9 cellular contexts compared by ENCODE assay signal in genomic region chr12:121005346-121005815, GRCh38. TPM values are rescaled to one million over a fixed set of nuclear protein-coding genes. Genes with fewer than 3 reads are reported as not detected.
DNase-seq lines count a peak whose midpoint lies in the region; ATAC-seq, FAIRE-seq and TF ChIP-seq lines count a peak whose summit lies in the region.
"Had no signal": no experiment of that assay in that cellular context is flagged by ENCODE, and none has a peak within 500 bp of the region (broad histone marks: within the 10 kb centered on the region; RNA-seq: fewer than 3 reads in every experiment).

No MANE protein-coding gene starts in this region.

- peak overlapping the region; percentile 25 for H3K27ac Mint-ChIP-seq in activated T-helper 2 cell treated with anti-CD3 and anti-CD28 coated beads, Interferon-gamma antibody, Interleukin-2, Interleukin-4, amounts not matched to agents 10 μg/mL and 5 μg/mL and 100 μg/mL, durations not matched to agents 14 hours and 24 hours and 36 hours

- TF ChIP-seq CTCF in AG04450 (IDR thresholded peaks at IDR 0.05; ENCODE audit: low read depth, low read length) = peak; percentile 70
- TF ChIP-seq CTCF in hepatocyte (IDR thresholded peaks at IDR 0.05; ENCODE audit: poor library complexity) = peak; percentile 54
- peak in 2 of 4 experiments; percentile 8 to 30 for TF ChIP-seq CTCF in sigmoid colon (IDR thresholded peaks at IDR 0.05)

- no peak for ATAC-seq in HG02763 (IDR thresholded peaks at IDR 0.05; ENCODE audit: unreplicated experiment)

- H3K4me2 ChIP-seq in hepatocyte = no peak overlapping the region

- H3K27me3 ChIP-seq in AG04450 (ENCODE audit: control insufficient read depth, insufficient read depth, low read length) = no peaks in the 10 kb centered on the region
- H3K27me3 ChIP-seq in hepatocyte = no peaks in the 10 kb centered on the region
- no peaks in the 10 kb centered on the region for H3K27me3 ChIP-seq in sigmoid colon

- H2AFZ ChIP-seq in hepatocyte = no peak overlapping the region

- peak; percentile 61 for FAIRE-seq in GM12892 (lab: Jason Lieb, UNC)

- no peak overlapping the region for H3K4me3 Mint-ChIP-seq in activated T-helper 2 cell treated with anti-CD3 and anti-CD28 coated beads, Interferon-gamma antibody, Interleukin-2, Interleukin-4, amounts not matched to agents 10 μg/mL and 5 μg/mL and 100 μg/mL, durations not matched to agents 14 hours and 24 hours and 36 hours (ENCODE audit: low read depth)

- TF ChIP-seq POLR2A in GM12892 (IDR thresholded peaks at IDR 0.05; ENCODE audit: low read depth, low read length) (no peak), sigmoid colon (IDR thresholded peaks at IDR 0.05) (no peak)

- H4K20me1 ChIP-seq in hepatocyte (ENCODE audit: insufficient read depth, poor library complexity, severe bottlenecking) = no peaks in the 10 kb centered on the region

- H3K9me3 ChIP-seq in AG04450 (ENCODE audit: control insufficient read depth, insufficient read depth, low read length) (no peaks in the 10 kb centered on the region), hepatocyte (ENCODE audit: low read depth) (no peaks in the 10 kb centered on the region), sigmoid colon (no peaks in the 10 kb centered on the region)

- H3K36me3 Mint-ChIP-seq in activated T-helper 2 cell treated with anti-CD3 and anti-CD28 coated beads, Interferon-gamma antibody, Interleukin-2, Interleukin-4, amounts not matched to agents 10 μg/mL and 5 μg/mL and 100 μg/mL, durations not matched to agents 14 hours and 24 hours and 36 hours (ENCODE audit: low read depth) = peaks cover 51% of the 10 kb centered on the region

- no peak overlapping the region for H3K4me3 ChIP-seq in AG04450 (ENCODE audit: low read depth, low read length)
- H3K4me3 ChIP-seq in hepatocyte = no peak overlapping the region
- H3K4me3 ChIP-seq in sigmoid colon = no peak overlapping the region

- H3K9me3 Mint-ChIP-seq in activated T-helper 2 cell treated with anti-CD3 and anti-CD28 coated beads, Interferon-gamma antibody, Interleukin-2, Interleukin-4, amounts not matched to agents 10 μg/mL and 5 μg/mL and 100 μg/mL, durations not matched to agents 14 hours and 24 hours and 36 hours = no peaks in the 10 kb centered on the region

- POLR2A ChIA-PET in AG04450 (lab: Yijun Ruan, JAX) = interaction anchor here (0.6 to 0.7 kb wide), 2 partner anchors 11 to 32 kb away, joined by 4 to 5 read pairs; no protein-coding TSS in a partner anchor

- CTCF ChIA-PET in AG04450 (lab: Charles Lee) = interaction anchor here (0.6 to 2.5 kb wide), 14 partner anchors 8 to 423 kb away, joined by 3 to 13 read pairs (median 4); partner anchors contain the start of gene C12orf43

- H3K9me2 ChIP-seq in hepatocyte (replicated peaks; ENCODE audit: insufficient read depth) = no peaks in the 10 kb centered on the region

- H3K27ac ChIP-seq in AG04450 (ENCODE audit: low read depth, low read length) = no peak overlapping the region
- H3K27ac ChIP-seq in hepatocyte = no peak overlapping the region
- H3K27ac ChIP-seq in sigmoid colon = no peak overlapping the region

- DNase-seq in AG04450 (ENCODE audit: low read depth, low spot score) (no peak), GM12892 (ENCODE audit: insufficient read length) (no peak), NOMO-1 treated with dmso at 0.1 percent for 144 hours (lab: John Stamatoyannopoulos, UW; ENCODE audit: unreplicated experiment) (peak; percentile 9), hepatocyte (ENCODE audit: low spot score) (peak; percentile 65), sigmoid colon (no peak)
- peak; percentile 41 for DNase-seq in activated T-helper 2 cell treated with anti-CD3 and anti-CD28 coated beads, Interferon-gamma antibody, Interleukin-2, Interleukin-4, amounts not matched to agents 10 μg/mL and 5 μg/mL and 100 μg/mL, durations not matched to agents 14 hours and 24 hours and 36 hours (ENCODE audit: low spot score)
- DNase-seq in stimulated activated CD4-positive, alpha-beta T cell treated with anti-CD3 and anti-CD28 coated beads, TNF-alpha, amount 100 ng/mL, for 24 hours (ENCODE audit: low read depth in 3 of 3) = peak; percentile 9 to 45 (median 28)

- H3K79me2 ChIP-seq in hepatocyte = no peaks in the 10 kb centered on the region

- H3K27me3 Mint-ChIP-seq in activated T-helper 2 cell treated with anti-CD3 and anti-CD28 coated beads, Interferon-gamma antibody, Interleukin-2, Interleukin-4, amounts not matched to agents 10 μg/mL and 5 μg/mL and 100 μg/mL, durations not matched to agents 14 hours and 24 hours and 36 hours (ENCODE audit: low read depth) = no peaks in the 10 kb centered on the region

- no peak for TF ChIP-seq EP300 in sigmoid colon (IDR thresholded peaks at IDR 0.05)

- H3K4me1 Mint-ChIP-seq in activated T-helper 2 cell treated with anti-CD3 and anti-CD28 coated beads, Interferon-gamma antibody, Interleukin-2, Interleukin-4, amounts not matched to agents 10 μg/mL and 5 μg/mL and 100 μg/mL, durations not matched to agents 14 hours and 24 hours and 36 hours (ENCODE audit: low read depth) = peaks cover 3% of the 10 kb centered on the region

- intact Hi-C loops in activated T-helper 2 cell treated with anti-CD3 and anti-CD28 coated beads, Interferon-gamma antibody, Interleukin-2, Interleukin-4, amounts not matched to agents 10 μg/mL and 5 μg/mL and 100 μg/mL, durations not matched to agents 14 hours and 24 hours and 36 hours (cut with micrococcal nuclease) = loop anchor here (1.0 to 5.0 kb wide), 3 partner anchors 55 to 105 kb away; no protein-coding TSS in a partner anchor
- intact Hi-C loops in sigmoid colon (cut with DNase I) = no loop called here

- WGBS in hepatocyte (ENCODE audit: low lambda C conversion rate, missing lambda C conversion rate) = 65% methylated on average over 9 of the region's 9 CpGs
- 35 to 60% methylated on average over 9 of the region's 9 CpGs for WGBS in sigmoid colon, 2 donors

- H3K36me3 ChIP-seq in hepatocyte (replicated peaks; ENCODE audit: insufficient read depth, low read depth) (no peaks in the 10 kb centered on the region), sigmoid colon (peaks cover 18 to 85% (median 29%) of the 10 kb centered on the region in 4 donors)

- H3K4me1 ChIP-seq in hepatocyte (ENCODE audit: insufficient read depth) (no peaks in the 10 kb centered on the region), sigmoid colon (no peaks in the 10 kb centered on the region)

RNA-seq across cellular contexts. Expression of gene C12orf43, which starts 10.9 kb away (rescaled TPM):
- polyA plus RNA-seq in AG04450 (2011; rRNA removed) (13.6 and 13.8 TPM in 2 replicates), hepatocyte (9.2 and 11.3 TPM in 2 replicates), sigmoid colon (10 to 100 TPM in 1 of 3 donors, 1 to 10 TPM in 2; 7.9 to 11.6 (median 8.4) TPM)
- 7.1 and 7.6 TPM in 2 replicates for polyA minus RNA-seq in AG04450 (2011; rRNA and poly(A)+ RNA removed)
- polyA plus RNA-seq in GM12892 (2012; ENCODE audit: missing spikeins) = 9.2 TPM
- 26.3 and 30.3 TPM in 2 replicates for total RNA-seq in activated T-helper 2 cell treated with anti-CD3 and anti-CD28 coated beads, Interferon-gamma antibody, Interleukin-2, Interleukin-4, amounts not matched to agents 10 μg/mL and 5 μg/mL and 100 μg/mL, durations not matched to agents 14 hours and 24 hours and 36 hours
- total RNA-seq in hepatocyte (11.8 and 17.8 TPM in 2 replicates), sigmoid colon (10 to 100 TPM; 12.5 to 25.8 (median 14.5) TPM)

RNA-seq across cellular contexts. Expression of gene HNF1A, which starts 27.0 kb away (rescaled TPM):
- polyA plus RNA-seq in AG04450 (2011; rRNA removed) = not detected in 2 replicates
- polyA minus RNA-seq in AG04450 (2011; rRNA and poly(A)+ RNA removed) = not detected in 2 replicates
- polyA plus RNA-seq in GM12892 (2012; ENCODE audit: missing spikeins) = not detected
- not detected in 2 replicates for total RNA-seq in activated T-helper 2 cell treated with anti-CD3 and anti-CD28 coated beads, Interferon-gamma antibody, Interleukin-2, Interleukin-4, amounts not matched to agents 10 μg/mL and 5 μg/mL and 100 μg/mL, durations not matched to agents 14 hours and 24 hours and 36 hours
- total RNA-seq in hepatocyte = 13.2 and 16.7 TPM in 2 replicates
- polyA plus RNA-seq in hepatocyte = 17.0 and 23.9 TPM in 2 replicates
- total RNA-seq in sigmoid colon = under 1 TPM in 3 of 4 donors, not detected in 1; under 0.01 to 0.16 (median 0.14) TPM
- 10 to 100 TPM; 12.0 to 13.2 (median 13.2) TPM for polyA plus RNA-seq in sigmoid colon
- total RNA-seq: glomerular endothelial cell had no signal

RNA-seq across cellular contexts. Expression of gene OASL, which starts 33.7 kb away (rescaled TPM):
- polyA plus RNA-seq in AG04450 (2011; rRNA removed) (0.05 TPM in 2 replicates), hepatocyte (0.13 and 0.47 TPM in 2 replicates), sigmoid colon (10 to 100 TPM; 10.8 to 57.6 (median 15.8) TPM)
- 0.14 TPM in 1 of 2 replicates, not detected in the other for polyA minus RNA-seq in AG04450 (2011; rRNA and poly(A)+ RNA removed)
- polyA plus RNA-seq in GM12892 (2012; ENCODE audit: missing spikeins) = 2.7 TPM
- 1.9 and 2.3 TPM in 2 replicates for total RNA-seq in activated T-helper 2 cell treated with anti-CD3 and anti-CD28 coated beads, Interferon-gamma antibody, Interleukin-2, Interleukin-4, amounts not matched to agents 10 μg/mL and 5 μg/mL and 100 μg/mL, durations not matched to agents 14 hours and 24 hours and 36 hours
- total RNA-seq in hepatocyte (0.27 and 0.52 TPM in 2 replicates), sigmoid colon (under 1 TPM in 2 of 4 donors, not detected in 2; under 0.01 to 0.41 TPM)

Comparison
In these comparisons a context has a peak if more than half of its experiments do, and no peak if none do; other contexts are left out.
1. DNase-seq: peak in NOMO-1 treated with dmso at 0.1 percent for 144 hours (single experiment), activated T-helper 2 cell treated with anti-CD3 and anti-CD28 coated beads, Interferon-gamma antibody, Interleukin-2, Interleukin-4, amounts not matched to agents 10 μg/mL and 5 μg/mL and 100 μg/mL, durations not matched to agents 14 hours and 24 hours and 36 hours (single experiment), hepatocyte (single experiment) and stimulated activated CD4-positive, alpha-beta T cell treated with anti-CD3 and anti-CD28 coated beads, TNF-alpha, amount 100 ng/mL, for 24 hours (3 of 3); none in AG04450 (single experiment), GM12892 (single experiment) and sigmoid colon (single experiment).
2. RNA of gene HNF1A, which starts 27.0 kb away (total RNA-seq): 13.2 to 16.7 TPM in hepatocyte; under 0.01 to 0.16 TPM in sigmoid colon and not detected in activated T-helper 2 cell treated with anti-CD3 and anti-CD28 coated beads, Interferon-gamma antibody, Interleukin-2, Interleukin-4, amounts not matched to agents 10 μg/mL and 5 μg/mL and 100 μg/mL, durations not matched to agents 14 hours and 24 hours and 36 hours; every median in the first group is over 10 times any median in the second.